ENCODE assay signal across 8 cellular contexts in genomic region chr4:141635726-141636076, GRCh38. TPM values are rescaled to one million over a fixed set of nuclear protein-coding genes. Genes with fewer than 3 reads are reported as not detected.
A peak's percentile ranks its signal among the peaks of the same experiment; 100 is the strongest.
DNase-seq lines count a peak whose midpoint lies in the region; ATAC-seq and TF ChIP-seq lines count a peak whose summit lies in the region.

No MANE protein-coding gene starts in this region.

- peak overlapping the region; percentile 97 for H2AFZ ChIP-seq in IMR-90 (replicated peaks; ENCODE audit: low read length, poor library complexity)
- no peak overlapping the region for H2AFZ ChIP-seq in OCI-LY7 (ENCODE audit: low read length)

- no peak overlapping the region for H4K5ac ChIP-seq in IMR-90 (ENCODE audit: low read depth, low read length)

- DNase-seq in GM12865 (ENCODE audit: low read depth) (peak; percentile 85), IMR-90 (no peak), esophagus squamous epithelium (lab: John Stamatoyannopoulos, UW) (no peak), RPMI8226 (no peak), OCI-LY7 (ENCODE audit: low spot score) (no peak), NCI-H226 (no peak)
- DNase-seq in stimulated activated effector memory CD8-positive, alpha-beta T cell treated with anti-CD3 and anti-CD28 coated beads, Interleukin-12 subunit alpha, Interleukin-12 subunit beta, amount 100 ng/mL, for 72 hours (ENCODE audit: low spot score in 2 of 2) = no peak

- peak; percentile 43 for ATAC-seq in GM21528 (IDR thresholded peaks at IDR 0.05; ENCODE audit: low FRiP score, unreplicated experiment)
- ATAC-seq in IMR-90 (ENCODE audit: low read depth) = no peak
- ATAC-seq in stimulated activated effector memory CD8-positive, alpha-beta T cell treated with anti-CD3 and anti-CD28 coated beads, Interleukin-12 subunit alpha, Interleukin-12 subunit beta, amount 100 ng/mL, for 72 hours = peak; percentile 14

- POLR2A ChIA-PET in IMR-90 (lab: Charles Lee; ENCODE audit: unreplicated experiment) (no interaction called here), OCI-LY7 (lab: Charles Lee) (no interaction called here)

- H2AK9ac ChIP-seq in IMR-90 (replicated peaks; ENCODE audit: low read depth, low read length, poor library complexity) = no peak overlapping the region

- H4K8ac ChIP-seq in IMR-90 (ENCODE audit: low read depth in 2 of 2, low read length in 2 of 2) = peak overlapping the region; percentile 79 to 85; a peak in 2 of 4 replicates

- H3K4me1 Mint-ChIP-seq in stimulated activated effector memory CD8-positive, alpha-beta T cell treated with anti-CD3 and anti-CD28 coated beads, Interleukin-12 subunit alpha, Interleukin-12 subunit beta, amount 100 ng/mL, for 72 hours = peaks cover 35% of the 10 kb centered on the region

- no peak overlapping the region; the same call in 1 of the 2 replicates for H4K91ac ChIP-seq in IMR-90 (ENCODE audit: insufficient read depth, low read depth, low read length)

- H3K9me1 ChIP-seq in IMR-90 (ENCODE audit: insufficient read depth, low read length) = no peaks in the 10 kb centered on the region

- CTCF ChIA-PET in IMR-90 (lab: Yijun Ruan, JAX) (no interaction called here), OCI-LY7 (lab: Charles Lee; ENCODE audit: unreplicated experiment) (no interaction called here)

- H3K27me3 ChIP-seq in IMR-90 (ENCODE audit: control insufficient read depth, insufficient read depth, low read length) = no peaks in the 10 kb centered on the region
- no peaks in the 10 kb centered on the region for H3K27me3 ChIP-seq in esophagus squamous epithelium

- no peak for TF ChIP-seq POLR2A in IMR-90 (IDR thresholded peaks at IDR 0.05; ENCODE audit: low read depth, low read length)
- TF ChIP-seq POLR2A in esophagus squamous epithelium (IDR thresholded peaks at IDR 0.05) = no peak

- H3K9me3 ChIP-seq in IMR-90 (ENCODE audit: control insufficient read depth, insufficient read depth, low read length) = no peaks in the 10 kb centered on the region
- H3K9me3 ChIP-seq in esophagus squamous epithelium = no peaks in the 10 kb centered on the region
- H3K9me3 ChIP-seq in OCI-LY7 (ENCODE audit: low read length) = no peaks in the 10 kb centered on the region

- H3K4me3 Mint-ChIP-seq in stimulated activated effector memory CD8-positive, alpha-beta T cell treated with anti-CD3 and anti-CD28 coated beads, Interleukin-12 subunit alpha, Interleukin-12 subunit beta, amount 100 ng/mL, for 72 hours = peak overlapping the region; percentile 93

- H3K18ac ChIP-seq in IMR-90 (ENCODE audit: low read depth, low read length) = no peak overlapping the region

- no peaks in the 10 kb centered on the region for H3K79me2 ChIP-seq in OCI-LY7 (ENCODE audit: insufficient read depth, low read depth, low read length)

- H2BK120ac ChIP-seq in IMR-90 (ENCODE audit: low read depth, low read length) = no peak overlapping the region

- no peaks in the 10 kb centered on the region for H3K9me3 Mint-ChIP-seq in stimulated activated effector memory CD8-positive, alpha-beta T cell treated with anti-CD3 and anti-CD28 coated beads, Interleukin-12 subunit alpha, Interleukin-12 subunit beta, amount 100 ng/mL, for 72 hours

- WGBS in IMR-90 (ENCODE audit: extremely low coverage in 2 of 2, insufficient read length in 1 of 2), 2 experiments = 73% methylated on average over 3 of the region's 5 CpGs; no CpG with 5 or more reads in 1 of the 2 experiments
- WGBS in esophagus squamous epithelium, 2 donors = 26 to 37% methylated on average over 5 of the region's 5 CpGs

- H3K4ac ChIP-seq in IMR-90 (ENCODE audit: low read depth, low read length) = peak overlapping the region; percentile 82; the same call in 1 of the 2 replicates

- H3K36me3 ChIP-seq in IMR-90 (ENCODE audit: control insufficient read depth, insufficient read depth, low read length) (no peaks in the 10 kb centered on the region), esophagus squamous epithelium (no peaks in the 10 kb centered on the region), OCI-LY7 (ENCODE audit: insufficient read depth, low read length) (no peaks in the 10 kb centered on the region)

- TF ChIP-seq RAD21 in IMR-90 (IDR thresholded peaks at IDR 0.05; ENCODE audit: low read length) = no peak

- BruUV-seq in IMR-90 (replicated peaks; lab: Mats Ljungman, UMichigan) (no TSS peak), OCI-LY7 (replicated peaks; lab: Mats Ljungman, UMichigan) (no TSS peak)

- 0 out of 2 replicates have a peak overlapping the region, but pooled peaks have one; percentile 0 for H2BK20ac ChIP-seq in IMR-90 (ENCODE audit: low read depth, low read length)

- peak overlapping the region; percentile 14; the same call in 1 of the 3 replicates for H2BK15ac ChIP-seq in IMR-90 (ENCODE audit: low read depth, low read length)

- in situ Hi-C loops in IMR-90 (cut with MboI; ENCODE audit: low sequenced_read_pairs) = no loop called here

- peaks cover 2 to 19% of the 10 kb centered on the region in 2 experiments; a peak in 3 of 4 replicates for H3K79me1 ChIP-seq in IMR-90 (ENCODE audit: low read depth in 1 of 2, low read length in 2 of 2)

- H3K4me1 ChIP-seq in IMR-90 (ENCODE audit: control insufficient read depth, insufficient read depth, low read length) (no peaks in the 10 kb centered on the region), esophagus squamous epithelium (peaks cover 0 to 46% (median 10%) of the 10 kb centered on the region in 3 donors), OCI-LY7 (ENCODE audit: insufficient read depth, low read length, poor library complexity, severe bottlenecking) (no peaks in the 10 kb centered on the region)

- no peak overlapping the region for H3K27ac ChIP-seq in IMR-90 (ENCODE audit: insufficient read depth, low read length)
- peak overlapping the region; percentile 89 to 96 (median 92) for H3K27ac ChIP-seq in esophagus squamous epithelium
- no peak overlapping the region for H3K27ac ChIP-seq in OCI-LY7 (ENCODE audit: low read depth, low read length, poor library complexity, severe bottlenecking)

- H3K9me2 ChIP-seq in OCI-LY7 (ENCODE audit: insufficient read depth, low read length) = no peaks in the 10 kb centered on the region

- H3K23ac ChIP-seq in IMR-90 (ENCODE audit: low read depth, low read length) = peak overlapping the region; percentile 39

- peaks cover 5% of the 10 kb centered on the region for H3K36me3 Mint-ChIP-seq in stimulated activated effector memory CD8-positive, alpha-beta T cell treated with anti-CD3 and anti-CD28 coated beads, Interleukin-12 subunit alpha, Interleukin-12 subunit beta, amount 100 ng/mL, for 72 hours

- H4K20me1 ChIP-seq in IMR-90 (ENCODE audit: insufficient read depth, low read length) = no peaks in the 10 kb centered on the region
- H4K20me1 ChIP-seq in OCI-LY7 (ENCODE audit: insufficient read depth, low read length) = no peaks in the 10 kb centered on the region

- 0 out of 2 replicates have a peak overlapping the region, but pooled peaks have one; percentile 10 for H3K14ac ChIP-seq in IMR-90 (replicated peaks; ENCODE audit: low read depth, low read length)

- TF ChIP-seq CTCF in GM12865 (IDR thresholded peaks at IDR 0.05; ENCODE audit: insufficient read depth, low read depth, low read length, missing control alignments) = no peak
- no peak for TF ChIP-seq CTCF in IMR-90 (conservative IDR thresholded peaks at IDR 0.05; ENCODE audit: low read depth, low read length)
- no peak for TF ChIP-seq CTCF in esophagus squamous epithelium (IDR thresholded peaks at IDR 0.05)
- TF ChIP-seq CTCF in OCI-LY7 (conservative IDR thresholded peaks at IDR 0.05; ENCODE audit: low read length) = no peak

- intact Hi-C loops in IMR-90 (cut with micrococcal nuclease) = loop anchor here (1.0 to 10.0 kb wide), 7 partner anchors 75 to 1207 kb away; no protein-coding TSS in a partner anchor
- intact Hi-C loops in esophagus squamous epithelium (cut with DNase I) = no loop called here
- intact Hi-C loops in OCI-LY7 (cut with micrococcal nuclease; ENCODE audit: unreplicated experiment) = no loop called here

- peak overlapping the region; percentile 95 for H3K27ac Mint-ChIP-seq in stimulated activated effector memory CD8-positive, alpha-beta T cell treated with anti-CD3 and anti-CD28 coated beads, Interleukin-12 subunit alpha, Interleukin-12 subunit beta, amount 100 ng/mL, for 72 hours

- H2BK5ac ChIP-seq in IMR-90 (ENCODE audit: low read depth, low read length, poor library complexity, severe bottlenecking) = no peak overlapping the region

- peak overlapping the region; percentile 75 for H3K4me3 ChIP-seq in GM12865 (ENCODE audit: low read depth, low read length)
- peak overlapping the region; percentile 85 for H3K4me3 ChIP-seq in IMR-90 (ENCODE audit: insufficient read depth, low read depth, low read length)
- peak overlapping the region; percentile 75 to 94 (median 87) for H3K4me3 ChIP-seq in esophagus squamous epithelium
- no peak overlapping the region for H3K4me3 ChIP-seq in OCI-LY7 (ENCODE audit: low read depth, low read length, poor library complexity, severe bottlenecking)

- peak overlapping the region; percentile 27; the same call in 1 of the 2 replicates for H2AK5ac ChIP-seq in IMR-90 (ENCODE audit: low read depth, low read length)

- H3K4me2 ChIP-seq in IMR-90 (ENCODE audit: low read depth, low read length) (peak overlapping the region; percentile 73), OCI-LY7 (ENCODE audit: low read length) (no peak overlapping the region)

- H3K9ac ChIP-seq in IMR-90 (ENCODE audit: low read depth, low read length) = no peak overlapping the region; the same call in 1 of the 2 replicates

- dilution Hi-C loops in IMR-90 (cut with HindIII; ENCODE audit: low sequenced_read_pairs, unreplicated experiment) = no loop called here

- no peak overlapping the region for H3K56ac ChIP-seq in IMR-90 (ENCODE audit: extremely low read depth, insufficient read depth, low read length)

TF ChIP-seq in IMR-90, 13 proteins besides CTCF, POLR2A, EP300 and RAD21 (continues in another document):
- TF ChIP-seq RCOR1 (IDR thresholded peaks at IDR 0.05; ENCODE audit: insufficient replicate concordance, low read length) (no peak), MXI1 (IDR thresholded peaks at IDR 0.05; ENCODE audit: borderline replicate concordance, low read depth, low read length) (no peak), BHLHE40 (IDR thresholded peaks at IDR 0.05; ENCODE audit: low read depth, low read length) (no peak), CEBPB (IDR thresholded peaks at IDR 0.05; ENCODE audit: low read depth, low read length) (no peak), CHD1 (IDR thresholded peaks at IDR 0.05; ENCODE audit: low read depth, low read length) (no peak), NFE2L2 (IDR thresholded peaks at IDR 0.05; ENCODE audit: low read depth, low read length) (no peak)

RNA-seq across cellular contexts. Expression of gene IL15, which starts 0.7 kb away (rescaled TPM):
- total RNA-seq in IMR-90 (2012; rRNA removed) (5.2 and 5.8 TPM in 2 replicates), esophagus squamous epithelium (1 to 10 TPM in 3 of 4 donors, under 1 TPM in 1; 0.91 to 5.9 (median 2.6) TPM), OCI-LY7 (2022) (not detected in 2 replicates)
- 4.0 and 5.0 TPM in 2 replicates for polyA plus RNA-seq in IMR-90 (2012; rRNA removed)
- 1.4 and 1.6 TPM in 2 replicates for polyA plus RNA-seq in IMR-90 (2012; cell fraction: cytosol; rRNA removed)
- polyA plus RNA-seq in IMR-90 (2012; cell fraction: nucleus; rRNA removed; ENCODE audit: low replicate concordance) = 2.9 and 13.7 TPM in 2 replicates
- total RNA-seq in OCI-LY7 (2014; rRNA removed; shearing (Covaris generic)) = not detected in 2 replicates

Comparison
In these comparisons a context has a peak if more than half of its experiments do, and no peak if none do; other contexts are left out.
1. H3K27ac ChIP-seq: peak in esophagus squamous epithelium (4 of 4); none in IMR-90 (single experiment) and OCI-LY7 (single experiment).